Comparison of ENCODE assay signal across 1 cellular context in the genomic region with DNA sequence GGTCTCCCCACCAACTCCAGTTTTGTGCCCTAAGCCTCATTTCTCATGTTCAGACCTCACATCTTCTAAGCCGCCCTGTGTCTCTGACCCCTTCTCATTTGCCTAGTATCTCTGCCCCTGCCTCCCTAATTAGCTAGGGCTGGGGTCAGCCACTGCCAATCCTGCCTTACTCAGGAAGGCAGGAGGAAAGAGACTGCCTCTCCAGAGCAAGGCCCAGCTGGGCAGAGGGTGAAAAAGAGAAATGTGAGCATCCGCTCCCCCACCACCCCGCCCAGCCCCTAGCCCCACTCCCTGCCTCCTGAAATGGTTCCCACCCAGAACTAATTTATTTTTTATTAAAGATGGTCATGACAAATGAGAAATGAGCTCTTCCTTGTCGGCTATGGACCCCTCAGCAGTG.
TF ChIP-seq lines count a peak whose summit lies in the region.

No MANE protein-coding gene starts in this region.

TF ChIP-seq in K562, 482 proteins besides CTCF, POLR2A, EP300 and RAD21:
- no peak for TF ChIP-seq POLR2AphosphoS2 (IDR thresholded peaks at IDR 0.05; ENCODE audit: low read length)
- no peak for TF ChIP-seq ZNF146 (CRISPR knock-in tag; IDR thresholded peaks at IDR 0.05; ENCODE audit: unreplicated experiment)
- TF ChIP-seq, protein P1, sequence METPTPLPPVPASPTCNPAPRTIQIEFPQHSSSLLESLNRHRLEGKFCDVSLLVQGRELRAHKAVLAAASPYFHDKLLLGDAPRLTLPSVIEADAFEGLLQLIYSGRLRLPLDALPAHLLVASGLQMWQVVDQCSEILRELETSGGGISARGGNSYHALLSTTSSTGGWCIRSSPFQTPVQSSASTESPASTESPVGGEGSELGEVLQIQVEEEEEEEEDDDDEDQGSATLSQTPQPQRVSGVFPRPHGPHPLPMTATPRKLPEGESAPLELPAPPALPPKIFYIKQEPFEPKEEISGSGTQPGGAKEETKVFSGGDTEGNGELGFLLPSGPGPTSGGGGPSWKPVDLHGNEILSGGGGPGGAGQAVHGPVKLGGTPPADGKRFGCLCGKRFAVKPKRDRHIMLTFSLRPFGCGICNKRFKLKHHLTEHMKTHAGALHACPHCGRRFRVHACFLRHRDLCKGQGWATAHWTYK (CRISPR knock-in tag; IDR thresholded peaks at IDR 0.05) = no peak
- no peak for TF ChIP-seq TCF3 (CRISPR knock-in tag; IDR thresholded peaks at IDR 0.05)
- TF ChIP-seq ZNF507 (tag; conservative IDR thresholded peaks at IDR 0.05) = no peak
- TF ChIP-seq, protein P2, sequence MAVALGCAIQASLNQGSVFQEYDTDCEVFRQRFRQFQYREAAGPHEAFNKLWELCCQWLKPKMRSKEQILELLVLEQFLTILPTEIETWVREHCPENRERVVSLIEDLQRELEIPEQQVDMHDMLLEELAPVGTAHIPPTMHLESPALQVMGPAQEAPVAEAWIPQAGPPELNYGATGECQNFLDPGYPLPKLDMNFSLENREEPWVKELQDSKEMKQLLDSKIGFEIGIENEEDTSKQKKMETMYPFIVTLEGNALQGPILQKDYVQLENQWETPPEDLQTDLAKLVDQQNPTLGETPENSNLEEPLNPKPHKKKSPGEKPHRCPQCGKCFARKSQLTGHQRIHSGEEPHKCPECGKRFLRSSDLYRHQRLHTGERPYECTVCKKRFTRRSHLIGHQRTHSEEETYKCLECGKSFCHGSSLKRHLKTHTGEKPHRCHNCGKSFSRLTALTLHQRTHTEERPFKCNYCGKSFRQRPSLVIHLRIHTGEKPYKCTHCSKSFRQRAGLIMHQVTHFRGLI (CRISPR knock-in tag; IDR thresholded peaks at IDR 0.05) = no peak
- TF ChIP-seq, protein P3, sequence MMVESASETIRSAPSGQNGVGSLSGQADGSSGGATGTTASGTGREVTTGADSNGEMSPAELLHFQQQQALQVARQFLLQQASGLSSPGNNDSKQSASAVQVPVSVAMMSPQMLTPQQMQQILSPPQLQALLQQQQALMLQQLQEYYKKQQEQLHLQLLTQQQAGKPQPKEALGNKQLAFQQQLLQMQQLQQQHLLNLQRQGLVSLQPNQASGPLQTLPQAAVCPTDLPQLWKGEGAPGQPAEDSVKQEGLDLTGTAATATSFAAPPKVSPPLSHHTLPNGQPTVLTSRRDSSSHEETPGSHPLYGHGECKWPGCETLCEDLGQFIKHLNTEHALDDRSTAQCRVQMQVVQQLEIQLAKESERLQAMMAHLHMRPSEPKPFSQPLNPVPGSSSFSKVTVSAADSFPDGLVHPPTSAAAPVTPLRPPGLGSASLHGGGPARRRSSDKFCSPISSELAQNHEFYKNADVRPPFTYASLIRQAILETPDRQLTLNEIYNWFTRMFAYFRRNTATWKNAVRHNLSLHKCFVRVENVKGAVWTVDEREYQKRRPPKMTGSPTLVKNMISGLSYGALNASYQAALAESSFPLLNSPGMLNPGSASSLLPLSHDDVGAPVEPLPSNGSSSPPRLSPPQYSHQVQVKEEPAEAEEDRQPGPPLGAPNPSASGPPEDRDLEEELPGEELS (CRISPR knock-in tag; IDR thresholded peaks at IDR 0.05; ENCODE audit: borderline replicate concordance) = no peak
- TF ChIP-seq ELF4 (CRISPR knock-in tag; IDR thresholded peaks at IDR 0.05) = no peak
- TF ChIP-seq CBFA2T3 (IDR thresholded peaks at IDR 0.05) = no peak
